In the genomic region with DNA sequence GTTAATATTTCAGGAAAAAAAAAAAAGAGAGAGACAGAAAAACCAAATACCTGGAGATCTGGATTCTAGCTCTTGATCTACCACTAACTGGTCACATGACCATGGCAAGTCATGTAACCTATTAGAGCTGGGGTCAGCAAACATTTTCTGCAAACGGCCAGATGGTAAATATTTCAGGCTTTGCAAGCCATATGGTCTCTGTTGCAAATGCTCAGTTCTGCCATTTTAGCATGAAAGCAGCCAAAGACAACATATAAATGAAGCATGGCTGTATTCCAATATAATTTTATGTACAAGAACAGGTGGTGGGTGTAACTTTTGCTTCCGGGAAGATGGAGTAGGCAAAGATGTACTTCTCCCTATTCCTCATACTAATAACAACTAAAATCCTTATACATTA, we compare ENCODE assay signal across 9 cellular contexts.
"Had no signal": no experiment of that assay in that cellular context is flagged by ENCODE, and none has a peak within 500 bp of the region (broad histone marks: within the 10 kb centered on the region; RNA-seq: fewer than 3 reads in every experiment).

No MANE protein-coding gene starts in this region.

- DNase-seq: activated CD4-positive, CD25-positive, alpha-beta regulatory T cell treated with anti-CD3 and anti-CD28 coated beads, Interleukin-2, amount 50 U/mL, for 72 hours; activated naive CD4-positive, alpha-beta T cell treated with Interleukin-2 at 50 U/mL for 16 hours; islet precursor cell; left ventricle myocardium inferior; naive thymus-derived CD4-positive, alpha-beta T cell; stimulated activated CD4-positive, alpha-beta T cell treated with anti-CD3 and anti-CD28 coated beads, Interleukin-15, amount 100 ng/mL, for 24 hours; stimulated activated CD4-positive, alpha-beta T cell treated with anti-CD3 and anti-CD28 coated beads, Interleukin-4, amount 100 ng/mL, for 1 hour; stimulated activated naive B cell treated with anti-CD40 and anti-IgM and Interleukin-4, amounts not matched to agents 10 μg/mL and 1 μg/mL and 100 μg/mL, for 72 hours; transverse colon had no signal
